ENCODE assay signal across 15 cellular contexts in the genomic region with DNA sequence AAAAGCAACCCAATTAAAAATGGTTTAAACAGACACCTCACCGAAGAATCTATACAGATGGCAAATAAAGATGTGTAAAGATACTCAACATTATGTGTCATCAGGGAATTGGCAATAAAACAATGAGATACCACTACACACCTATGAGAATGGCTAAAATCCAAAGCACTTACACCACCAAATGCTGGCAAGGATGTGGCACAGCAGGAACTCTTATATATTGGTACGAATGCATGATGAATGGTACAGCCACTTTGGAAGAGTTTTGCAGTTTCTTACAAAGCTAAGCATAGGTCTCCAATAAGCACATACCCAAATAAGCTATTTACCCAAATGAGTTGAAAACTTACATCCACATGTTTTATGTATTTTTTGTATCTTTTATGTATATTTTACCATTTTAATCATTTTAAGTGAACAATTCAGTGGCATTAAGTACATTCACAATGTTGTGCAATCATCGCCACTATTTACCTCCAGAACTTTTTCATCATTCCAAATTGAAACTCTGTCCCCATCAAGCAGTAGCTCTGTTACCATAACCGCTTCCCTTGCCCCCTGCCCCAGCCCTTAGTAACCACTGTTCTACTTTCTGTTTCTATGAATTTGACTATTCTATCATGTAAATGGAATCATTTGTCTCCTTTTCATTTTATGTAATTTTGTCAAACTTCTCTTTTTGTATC.
"Had no signal": no experiment of that assay in that cellular context is flagged by ENCODE, and none has a peak within 500 bp of the region (broad histone marks: within the 10 kb centered on the region; RNA-seq: fewer than 3 reads in every experiment).

No MANE protein-coding gene starts in this region.

- H3K27me3 Mint-ChIP-seq: stimulated activated memory B cell treated with anti-CD40 and anti-IgM and Interleukin-4, amounts not matched to agents 10 μg/mL and 1 μg/mL and 100 μg/mL, for 72 hours had no signal

- H3K27ac Mint-ChIP-seq: activated CD4-positive, alpha-beta memory T cell treated with anti-CD3 and anti-CD28 coated beads, Interleukin-2, amount 10 ng/mL, durations not matched to agents 7 days and 5 days; activated naive CD8-positive, alpha-beta T cell treated with anti-CD3 and anti-CD28 coated beads, Interleukin-2, amount 50 U/mL, for 24 hours; activated T-helper 1 cell treated with anti-CD3 and anti-CD28 coated beads, Interleukin-12 subunit alpha, Interleukin-12 subunit beta, Interleukin-2, Interleukin-4 antibody, amounts not matched to agents 30 ng/mL and 10 ng/mL and 1 ng/mL, durations not matched to agents 14 hours and 24 hours and 36 hours; immature natural killer cell; natural killer cell treated with Interleukin-12 subunit alpha and Interleukin-12 subunit beta and Interleukin-15 and Interleukin-18, amount 100 ng/mL, for 72 hours had no signal

- H3K4me3 Mint-ChIP-seq: activated CD4-positive, alpha-beta memory T cell treated with anti-CD3 and anti-CD28 coated beads, Interleukin-2, amount 10 ng/mL, durations not matched to agents 7 days and 5 days; activated naive CD8-positive, alpha-beta T cell treated with anti-CD3 and anti-CD28 coated beads, Interleukin-2, amount 50 U/mL, for 24 hours; activated T-helper 1 cell treated with anti-CD3 and anti-CD28 coated beads, Interleukin-12 subunit alpha, Interleukin-12 subunit beta, Interleukin-2, Interleukin-4 antibody, amounts not matched to agents 30 ng/mL and 10 ng/mL and 1 ng/mL, durations not matched to agents 14 hours and 24 hours and 36 hours; immature natural killer cell; natural killer cell treated with Interleukin-12 subunit alpha and Interleukin-12 subunit beta and Interleukin-15 and Interleukin-18, amount 100 ng/mL, for 72 hours; stimulated activated memory B cell treated with anti-CD40 and anti-IgM and Interleukin-4, amounts not matched to agents 10 μg/mL and 1 μg/mL and 100 μg/mL, for 72 hours had no signal

- DNase-seq: activated CD4-positive, alpha-beta memory T cell treated with anti-CD3 and anti-CD28 coated beads, Interleukin-2, amount 10 ng/mL, durations not matched to agents 7 days and 5 days; activated naive CD4-positive, alpha-beta T cell treated with Interleukin-2 at 50 U/mL for 16 hours; activated naive CD8-positive, alpha-beta T cell treated with anti-CD3 and anti-CD28 coated beads, Interleukin-2, amount 50 U/mL, for 24 hours; immature natural killer cell; left cardiac atrium; occipital lobe; right cardiac atrium had no signal

- H3K36me3 ChIP-seq: ascending aorta, cardiac muscle cell, tibial nerve, vagina had no signal

- H3K27me3 ChIP-seq: ascending aorta, cardiac muscle cell, tibial nerve, vagina had no signal

- H3K9me3 ChIP-seq: ascending aorta, tibial nerve, vagina had no signal

- H3K27ac ChIP-seq: ascending aorta, cardiac muscle cell, tibial nerve, vagina had no signal

- ATAC-seq: activated naive CD8-positive, alpha-beta T cell treated with anti-CD3 and anti-CD28 coated beads, Interleukin-2, amount 50 U/mL, for 24 hours; esophagus mucosa; left cardiac atrium; natural killer cell treated with Interleukin-12 subunit alpha and Interleukin-12 subunit beta and Interleukin-15 and Interleukin-18, amount 100 ng/mL, for 72 hours; right cardiac atrium; stimulated activated memory B cell treated with anti-CD40 and anti-IgM and Interleukin-4, amounts not matched to agents 10 μg/mL and 1 μg/mL and 100 μg/mL, for 72 hours had no signal

- H3K36me3 Mint-ChIP-seq: immature natural killer cell; natural killer cell treated with Interleukin-12 subunit alpha and Interleukin-12 subunit beta and Interleukin-15 and Interleukin-18, amount 100 ng/mL, for 72 hours; stimulated activated memory B cell treated with anti-CD40 and anti-IgM and Interleukin-4, amounts not matched to agents 10 μg/mL and 1 μg/mL and 100 μg/mL, for 72 hours had no signal

- H3K4me3 ChIP-seq: ascending aorta, cardiac muscle cell, tibial nerve, vagina had no signal
